In the genomic region with DNA sequence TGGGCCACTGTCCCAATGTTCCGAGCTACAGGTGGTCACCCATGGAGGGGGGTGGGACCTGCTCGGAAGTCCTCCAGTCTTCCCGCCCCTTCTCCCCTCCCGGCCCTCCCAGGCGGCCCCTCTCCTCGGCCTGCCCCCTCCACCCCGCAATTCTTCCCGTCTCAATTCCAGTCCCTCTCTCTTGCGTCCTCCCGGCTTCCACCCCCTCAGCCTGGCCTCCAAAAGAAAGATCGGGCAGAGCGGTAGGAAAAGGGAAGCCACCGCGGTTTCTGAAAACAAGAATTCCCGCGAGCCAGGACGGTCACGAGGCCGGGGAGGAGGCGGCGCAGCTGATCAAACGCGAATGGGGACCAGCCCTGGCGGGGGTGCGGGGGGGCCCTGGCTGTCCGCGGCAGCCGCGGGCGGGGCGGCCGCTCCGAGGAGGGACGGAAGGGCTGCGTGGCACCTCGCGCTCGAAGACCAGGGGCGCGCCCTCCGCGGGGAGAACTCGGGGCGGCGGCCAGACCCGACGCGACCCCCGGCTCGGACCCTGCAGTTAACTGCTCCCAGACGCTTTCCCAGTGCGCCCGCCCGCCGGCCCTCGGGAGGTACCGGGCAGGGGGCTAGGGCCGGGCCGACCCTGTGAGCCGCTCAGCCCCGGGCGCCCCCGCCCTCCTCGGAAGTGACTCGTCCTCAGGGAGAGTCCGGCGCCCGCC, we compare ENCODE assay signal across 8 cellular contexts. TPM values are rescaled to one million over a fixed set of nuclear protein-coding genes. Genes with fewer than 3 reads are reported as not detected.
DNase-seq lines count a peak whose midpoint lies in the region; ATAC-seq lines count a peak whose summit lies in the region.

No MANE protein-coding gene starts in this region.

- peak overlapping the region; percentile 86 for H3K4me3 ChIP-seq in skeletal muscle cell (ENCODE audit: low read depth, low read length)

- no peaks in the 10 kb centered on the region for H3K4me1 Mint-ChIP-seq in activated naive CD4-positive, alpha-beta T cell treated with anti-CD3 and anti-CD28 coated beads for 36 hours (ENCODE audit: low read depth)

- CTCF ChIA-PET in activated naive CD4-positive, alpha-beta T cell treated with anti-CD3 and anti-CD28 coated beads for 36 hours (lab: Charles Lee) = interaction anchor here (0.5 to 3.0 kb wide), 9 partner anchors 31 to 517 kb away, joined by 3 to 13 read pairs (median 3); partner anchors contain the start of gene FAM50B

- H3K27me3 Mint-ChIP-seq in activated naive CD4-positive, alpha-beta T cell treated with anti-CD3 and anti-CD28 coated beads for 36 hours (ENCODE audit: low read depth) = peaks cover 33% of the 10 kb centered on the region

- intact Hi-C loops in activated naive CD4-positive, alpha-beta T cell treated with anti-CD3 and anti-CD28 coated beads for 36 hours (cut with micrococcal nuclease) = loop anchor here (1.0 to 5.0 kb wide), 2 partner anchors 385 to 1027 kb away; partner anchors contain the start of genes CDYL and ECI2

- DNase-seq in activated naive CD4-positive, alpha-beta T cell treated with anti-CD3 and anti-CD28 coated beads for 36 hours = no peak
- DNase-seq in activated naive CD4-positive, alpha-beta T cell treated with anti-CD3 and anti-CD28 coated beads, Interleukin-2, amount 50 U/mL, for 16 hours = no peak
- DNase-seq in NCI-H69 (lab: John Stamatoyannopoulos, UW) (peak; percentile 63), cerebellum (ENCODE audit: low spot score) (peak; percentile 31), islet precursor cell (peak; percentile 69), skeletal muscle cell (ENCODE audit: low read depth) (peak; percentile 35), NCI-H1694 (lab: John Stamatoyannopoulos, UW) (no peak)

- ATAC-seq in GM21367 (IDR thresholded peaks at IDR 0.05; ENCODE audit: unreplicated experiment) = no peak

- no peaks in the 10 kb centered on the region for H3K36me3 Mint-ChIP-seq in activated naive CD4-positive, alpha-beta T cell treated with anti-CD3 and anti-CD28 coated beads for 36 hours (ENCODE audit: low read depth)

- no peaks in the 10 kb centered on the region for H3K9me3 Mint-ChIP-seq in activated naive CD4-positive, alpha-beta T cell treated with anti-CD3 and anti-CD28 coated beads for 36 hours

- H3K4me3 Mint-ChIP-seq in activated naive CD4-positive, alpha-beta T cell treated with anti-CD3 and anti-CD28 coated beads for 36 hours = peak overlapping the region; percentile 38

- no peak overlapping the region for H3K27ac Mint-ChIP-seq in activated naive CD4-positive, alpha-beta T cell treated with anti-CD3 and anti-CD28 coated beads for 36 hours

RNA-seq across cellular contexts. Expression of gene PXDC1, which starts 1.0 kb away (rescaled TPM):
- under 1 TPM; 0.17 to 0.36 TPM for total RNA-seq in activated naive CD4-positive, alpha-beta T cell treated with anti-CD3 and anti-CD28 coated beads for 36 hours
- 17.6 TPM for total RNA-seq in cerebellum

Comparison
In these comparisons a context has a peak if more than half of its experiments do, and no peak if none do; other contexts are left out.
1. DNase-seq: peak in NCI-H69 (single experiment), cerebellum (single experiment), islet precursor cell (single experiment) and skeletal muscle cell (single experiment); none in activated naive CD4-positive, alpha-beta T cell treated with anti-CD3 and anti-CD28 coated beads for 36 hours (single experiment), activated naive CD4-positive, alpha-beta T cell treated with anti-CD3 and anti-CD28 coated beads, Interleukin-2, amount 50 U/mL, for 16 hours (single experiment) and NCI-H1694 (single experiment).
2. RNA of gene PXDC1, which starts 1.0 kb away (total RNA-seq): 17.6 TPM in cerebellum (single experiment); 0.17 to 0.36 TPM in activated naive CD4-positive, alpha-beta T cell treated with anti-CD3 and anti-CD28 coated beads for 36 hours; every median in the first group is over 10 times any median in the second.